8 cellular contexts compared by ENCODE assay signal in the genomic region with DNA sequence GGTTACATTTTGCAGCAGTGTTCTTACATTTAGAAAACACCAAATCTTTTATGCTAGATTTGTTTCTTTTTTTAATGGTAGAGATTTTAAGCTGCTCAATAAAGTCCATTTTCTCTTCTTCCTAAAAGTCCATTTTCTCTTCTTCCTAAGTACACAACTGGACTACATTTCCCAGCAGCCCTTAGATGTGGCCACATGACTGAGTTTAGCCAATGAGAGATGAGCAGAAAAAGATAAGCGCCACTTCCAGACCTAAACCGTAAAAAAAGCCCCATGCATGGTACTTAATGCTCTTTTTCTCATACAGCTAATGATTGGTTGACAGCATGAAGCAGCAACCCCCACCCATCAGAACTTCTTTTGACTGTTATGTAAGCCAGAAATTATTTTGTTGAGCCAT.
DNase-seq lines count a peak whose midpoint lies in the region; ATAC-seq and TF ChIP-seq lines count a peak whose summit lies in the region.

No MANE protein-coding gene starts in this region.

- H3K4me1 ChIP-seq in GM23338 (ENCODE audit: insufficient read depth) (peaks cover 15% of the 10 kb centered on the region; the same call in 1 of the 2 replicates), esophagus muscularis mucosa (no peaks in the 10 kb centered on the region)

- H3K4me3 ChIP-seq in GM23338 (no peak overlapping the region), esophagus muscularis mucosa (no peak overlapping the region)

- no peak overlapping the region for H2AFZ ChIP-seq in GM23338

- intact Hi-C loops in esophagus muscularis mucosa (cut with DNase I): no loop called here

- no peaks in the 10 kb centered on the region for H3K9me3 ChIP-seq in esophagus muscularis mucosa

- no peaks in the 10 kb centered on the region for H4K20me1 ChIP-seq in GM23338 (replicated peaks; ENCODE audit: insufficient read depth)

- no peaks in the 10 kb centered on the region for H3F3A ChIP-seq in GM23338 (replicated peaks; ENCODE audit: low read depth)

- no peak overlapping the region for H3K4me2 ChIP-seq in GM23338

- peaks cover 6% of the 10 kb centered on the region for H3K27me3 Mint-ChIP-seq in GM23338 (ENCODE audit: insufficient read depth, low read depth, poor library complexity)

- H3K9me3 Mint-ChIP-seq in GM23338: no peaks in the 10 kb centered on the region

- DNase-seq in ELF-1 (ENCODE audit: low read depth, low spot score) (peak; percentile 41), GM23338 (ENCODE audit: low spot score) (peak; percentile 66), NAMALWA (ENCODE audit: low spot score) (peak; percentile 77), esophagus muscularis mucosa (ENCODE audit: extremely low spot score) (peak; percentile 39), DMS79 treated with DMSO at 0.1 percent for 48 hours (lab: John Stamatoyannopoulos, UW) (no peak), NCI-H2081 (lab: John Stamatoyannopoulos, UW) (no peak), ACHN (no peak)
- DNase-seq in activated CD4-positive, CD25-positive, alpha-beta regulatory T cell (lab: John Stamatoyannopoulos, UW): no peak

- TF ChIP-seq POLR2A in esophagus muscularis mucosa (IDR thresholded peaks at IDR 0.05; ENCODE audit: low read depth): no peak

- H3K4me1 Mint-ChIP-seq in GM23338: peaks cover 14% of the 10 kb centered on the region

- 0 out of 2 replicates have a peak, but pooled peaks cover 3% of the 10 kb centered on the region for H3K9me2 ChIP-seq in GM23338 (ENCODE audit: insufficient read depth)

- H3K4me3 Mint-ChIP-seq in GM23338: no peak overlapping the region

- H3K27ac ChIP-seq in GM23338 (ENCODE audit: low read depth) (no peak overlapping the region), esophagus muscularis mucosa (replicated peaks in 1 of 4) (no peak overlapping the region)

- no peaks in the 10 kb centered on the region for H3K36me3 ChIP-seq in GM23338 (ENCODE audit: insufficient read depth)
- H3K36me3 ChIP-seq in esophagus muscularis mucosa: no peaks in the 10 kb centered on the region

- ATAC-seq in GM23338: peak; percentile 67

- H3K27ac Mint-ChIP-seq in GM23338: no peak overlapping the region; the same call in 1 of the 2 replicates

- no peak for TF ChIP-seq EP300 in esophagus muscularis mucosa (IDR thresholded peaks at IDR 0.05)

- TF ChIP-seq CTCF in GM23338 (conservative IDR thresholded peaks at IDR 0.05; ENCODE audit: low read depth in 2 of 2) (no peak), esophagus muscularis mucosa (IDR thresholded peaks at IDR 0.05) (no peak)

- WGBS in esophagus muscularis mucosa: 79% methylated on average over 2 of the region's 2 CpGs

- H3K27me3 ChIP-seq in GM23338 (ENCODE audit: insufficient read depth): no peaks in the 10 kb centered on the region
- H3K27me3 ChIP-seq in esophagus muscularis mucosa: no peaks in the 10 kb centered on the region

- in situ Hi-C loops in ACHN (cut with HindIII; ENCODE audit: low pct_ligation_motif_present, low pct_unique_long_range_greater_than_20kb, low sequenced_read_pairs): no loop called here

- no peaks in the 10 kb centered on the region for H3K79me2 ChIP-seq in GM23338 (replicated peaks; ENCODE audit: insufficient read depth)

- no peaks in the 10 kb centered on the region for H3K36me3 Mint-ChIP-seq in GM23338 (ENCODE audit: low read depth)

TF ChIP-seq in GM23338, 12 proteins besides CTCF, POLR2A, EP300 and RAD21:
- TF ChIP-seq POLR2AphosphoS5 (IDR thresholded peaks at IDR 0.05; ENCODE audit: low read depth) (no peak), ETS1 (IDR thresholded peaks at IDR 0.05) (0 out of 2 replicates have a peak, but pooled peaks have one; percentile 22), ZNF331 (CRISPR knock-in tag; IDR thresholded peaks at IDR 0.05; ENCODE audit: low read depth) (no peak)
- TF ChIP-seq, protein P1, sequence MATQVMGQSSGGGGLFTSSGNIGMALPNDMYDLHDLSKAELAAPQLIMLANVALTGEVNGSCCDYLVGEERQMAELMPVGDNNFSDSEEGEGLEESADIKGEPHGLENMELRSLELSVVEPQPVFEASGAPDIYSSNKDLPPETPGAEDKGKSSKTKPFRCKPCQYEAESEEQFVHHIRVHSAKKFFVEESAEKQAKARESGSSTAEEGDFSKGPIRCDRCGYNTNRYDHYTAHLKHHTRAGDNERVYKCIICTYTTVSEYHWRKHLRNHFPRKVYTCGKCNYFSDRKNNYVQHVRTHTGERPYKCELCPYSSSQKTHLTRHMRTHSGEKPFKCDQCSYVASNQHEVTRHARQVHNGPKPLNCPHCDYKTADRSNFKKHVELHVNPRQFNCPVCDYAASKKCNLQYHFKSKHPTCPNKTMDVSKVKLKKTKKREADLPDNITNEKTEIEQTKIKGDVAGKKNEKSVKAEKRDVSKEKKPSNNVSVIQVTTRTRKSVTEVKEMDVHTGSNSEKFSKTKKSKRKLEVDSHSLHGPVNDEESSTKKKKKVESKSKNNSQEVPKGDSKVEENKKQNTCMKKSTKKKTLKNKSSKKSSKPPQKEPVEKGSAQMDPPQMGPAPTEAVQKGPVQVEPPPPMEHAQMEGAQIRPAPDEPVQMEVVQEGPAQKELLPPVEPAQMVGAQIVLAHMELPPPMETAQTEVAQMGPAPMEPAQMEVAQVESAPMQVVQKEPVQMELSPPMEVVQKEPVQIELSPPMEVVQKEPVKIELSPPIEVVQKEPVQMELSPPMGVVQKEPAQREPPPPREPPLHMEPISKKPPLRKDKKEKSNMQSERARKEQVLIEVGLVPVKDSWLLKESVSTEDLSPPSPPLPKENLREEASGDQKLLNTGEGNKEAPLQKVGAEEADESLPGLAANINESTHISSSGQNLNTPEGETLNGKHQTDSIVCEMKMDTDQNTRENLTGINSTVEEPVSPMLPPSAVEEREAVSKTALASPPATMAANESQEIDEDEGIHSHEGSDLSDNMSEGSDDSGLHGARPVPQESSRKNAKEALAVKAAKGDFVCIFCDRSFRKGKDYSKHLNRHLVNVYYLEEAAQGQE (IDR thresholded peaks at IDR 0.05; ENCODE audit: unreplicated experiment): no peak

Comparison
In these comparisons a context has a peak if more than half of its experiments do, and no peak if none do; other contexts are left out.
1. DNase-seq: peak in ELF-1 (single experiment), GM23338 (single experiment), NAMALWA (single experiment) and esophagus muscularis mucosa (single experiment); none in DMS79 treated with DMSO at 0.1 percent for 48 hours (single experiment), activated CD4-positive, CD25-positive, alpha-beta regulatory T cell (0 of 4), NCI-H2081 (0 of 2) and ACHN (single experiment).